ENCODE assay signal across 17 cellular contexts in genomic region chr9:98778711-98779530, GRCh38. TPM values are rescaled to one million over a fixed set of nuclear protein-coding genes. Genes with fewer than 3 reads are reported as not detected.
DNase-seq lines count a peak whose midpoint lies in the region; ATAC-seq, FAIRE-seq and TF ChIP-seq lines count a peak whose summit lies in the region.
"Had no signal": no experiment of that assay in that cellular context is flagged by ENCODE, and none has a peak within 500 bp of the region (broad histone marks: within the 10 kb centered on the region; RNA-seq: fewer than 3 reads in every experiment).

No MANE protein-coding gene starts in this region.

- no peak overlapping the region for H3K27ac Mint-ChIP-seq in chondrocyte (ENCODE audit: unreplicated experiment)
- H3K27ac Mint-ChIP-seq in CD8-positive, alpha-beta memory T cell: no peak overlapping the region
- H3K27ac Mint-ChIP-seq in activated naive CD4-positive, alpha-beta T cell treated with anti-CD3 and anti-CD28 coated beads, Interleukin-2, amount 50 U/mL, for 72 hours: peak overlapping the region in 1 of 2 donors; percentile 19
- H3K27ac Mint-ChIP-seq: activated T-cell treated with anti-CD3 and anti-CD28 coated beads, Interleukin-2, amount 50 U/mL, for 72 hours had no signal

- FAIRE-seq in HepG2 (lab: Jason Lieb, UNC): peak; percentile 76
- FAIRE-seq in small intestine (lab: Jason Lieb, UNC): no peak
- FAIRE-seq: colon had no signal

- H3K27me3 Mint-ChIP-seq in chondrocyte (ENCODE audit: low read depth): no peaks in the 10 kb centered on the region
- H3K27me3 Mint-ChIP-seq in CD8-positive, alpha-beta memory T cell: peaks cover 0 to 1% of the 10 kb centered on the region in 2 donors

- H3K4me3 ChIP-seq in HepG2 (replicated peaks in 1 of 3; ENCODE audit: insufficient read depth in 1 of 3, low read depth in 2 of 3, low read length in 3 of 3) (0 out of 6 replicates have a peak overlapping the region, but pooled peaks of 1 of the 3 experiments have one; percentile 7), small intestine (ENCODE audit: low read depth in 1 of 2, low read length in 2 of 2) (no peak overlapping the region)
- H3K4me3 ChIP-seq in CD8-positive, alpha-beta memory T cell (ENCODE audit: low read length): no peak overlapping the region
- H3K4me3 ChIP-seq: BLaER1 treated with 17β-estradiol and CSF1 and Interleukin-3, amounts not matched to agents 10 nM and 100 nM; right lobe of liver; suprapubic skin had no signal

- H3K36me3 Mint-ChIP-seq in chondrocyte (ENCODE audit: low read depth): peaks cover 5% of the 10 kb centered on the region
- H3K36me3 Mint-ChIP-seq in CD8-positive, alpha-beta memory T cell: peaks cover 4 to 43% (median 5%) of the 10 kb centered on the region in 3 donors
- H3K36me3 Mint-ChIP-seq in activated naive CD4-positive, alpha-beta T cell treated with anti-CD3 and anti-CD28 coated beads, Interleukin-2, amount 50 U/mL, for 72 hours: no peaks in the 10 kb centered on the region

- peak overlapping the region; percentile 28 for H3K27ac ChIP-seq in HepG2 (ENCODE audit: extremely low read length, insufficient read depth, low read length)
- peak overlapping the region in 1 of 2 donors; percentile 56 for H3K27ac ChIP-seq in small intestine (ENCODE audit: low read depth in 1 of 2, low read length in 1 of 2)
- no peak overlapping the region for H3K27ac ChIP-seq in CD8-positive, alpha-beta memory T cell (ENCODE audit: low read depth, low read length)
- H3K27ac ChIP-seq: BLaER1 treated with 17β-estradiol and CSF1 and Interleukin-3, amounts not matched to agents 10 nM and 100 nM; right lobe of liver; suprapubic skin had no signal

- H4K20me1 ChIP-seq in HepG2 (ENCODE audit: insufficient read depth, low read length): no peaks in the 10 kb centered on the region; the same call in none of the 2 replicates

- no peak for TF ChIP-seq EP300 in HepG2 (IDR thresholded peaks at IDR 0.05; ENCODE audit: low read depth in 2 of 2, low read length in 2 of 2)
- TF ChIP-seq EP300 in HepG2 (CRISPR knock-in tag; IDR thresholded peaks at IDR 0.05; ENCODE audit: borderline replicate concordance): no peak

- POLR2A ChIA-PET in HepG2 (lab: Yijun Ruan, JAX): no interaction called here
- POLR2A ChIA-PET in CD8-positive, alpha-beta memory T cell (lab: Charles Lee): no interaction called here

- intact Hi-C loops in HepG2 (cut with micrococcal nuclease; ENCODE audit: unreplicated experiment): no loop called here

- H3K9me3 ChIP-seq in HepG2 (ENCODE audit: low read length) (no peaks in the 10 kb centered on the region), small intestine (ENCODE audit: control insufficient read depth, low read depth) (no peaks in the 10 kb centered on the region)
- no peaks in the 10 kb centered on the region for H3K9me3 ChIP-seq in CD8-positive, alpha-beta memory T cell (ENCODE audit: low read length)
- H3K9me3 ChIP-seq: BLaER1 treated with 17β-estradiol and CSF1 and Interleukin-3, amounts not matched to agents 10 nM and 100 nM; right lobe of liver; suprapubic skin had no signal

- peak; percentile 88 for DNase-seq in NCI-H524 treated with DMSO at 0.1 percent for 48 hours (lab: John Stamatoyannopoulos, UW)
- DNase-seq in chondrocyte (ENCODE audit: low spot score): no peak
- peak; percentile 59 for DNase-seq in HepG2 (ENCODE audit: low spot score)
- DNase-seq in small intestine: peak; percentile 82
- no peak for DNase-seq in CD8-positive, alpha-beta memory T cell
- no peak for DNase-seq in activated naive CD4-positive, alpha-beta T cell treated with anti-CD3 and anti-CD28 coated beads, Interleukin-2, amount 50 U/mL, for 72 hours (ENCODE audit: low spot score in 2 of 2)
- DNase-seq in CD1c-positive myeloid dendritic cell (ENCODE audit: extremely low spot score): no peak
- DNase-seq: activated CD4-positive, alpha-beta T cell treated with anti-CD3 and anti-CD28 coated beads, Interleukin-2, amount 50 U/mL, for 1 hour; activated T-cell treated with anti-CD3 and anti-CD28 coated beads, Interleukin-2, amount 50 U/mL, for 72 hours; GOT3; left ventricle myocardium superior; NCI-H226; right lobe of liver; stimulated activated CD4-positive, alpha-beta T cell treated with anti-CD3 and anti-CD28 coated beads, Interleukin-2, amount 100 ng/mL, for 24 hours had no signal

- H2AFZ ChIP-seq in HepG2 (ENCODE audit: low read length): no peak overlapping the region

- 22% methylated on average over 7 of the region's 8 CpGs for WGBS in HepG2 (ENCODE audit: low lambda C conversion rate)
- WGBS in small intestine, 3 donors: 40 to 63% (median 57%) methylated on average over 8 of the region's 8 CpGs

- peak overlapping the region; percentile 2; the same call in 1 of the 2 replicates for H3K9ac ChIP-seq in HepG2 (ENCODE audit: insufficient read depth, low read depth, low read length)
- H3K9ac ChIP-seq: BLaER1 treated with 17β-estradiol and CSF1 and Interleukin-3, amounts not matched to agents 10 nM and 100 nM had no signal

- peak; percentile 97 for ATAC-seq in HepG2
- no peak for ATAC-seq in activated naive CD4-positive, alpha-beta T cell treated with anti-CD3 and anti-CD28 coated beads, Interleukin-2, amount 50 U/mL, for 72 hours
- ATAC-seq: activated T-cell treated with anti-CD3 and anti-CD28 coated beads, Interleukin-2, amount 50 U/mL, for 72 hours; left ventricle myocardium superior had no signal

- BruUV-seq in HepG2 (replicated peaks; lab: Mats Ljungman, UMichigan): no TSS peak

- peaks cover 37% of the 10 kb centered on the region for H3K4me1 ChIP-seq in HepG2 (ENCODE audit: insufficient read depth, low read length)
- H3K4me1 ChIP-seq in small intestine (ENCODE audit: control insufficient read depth in 2 of 2, insufficient read depth in 1 of 2, low read depth in 1 of 2, low read length in 1 of 2): peaks cover 0 to 3% of the 10 kb centered on the region in 2 donors
- no peaks in the 10 kb centered on the region for H3K4me1 ChIP-seq in CD8-positive, alpha-beta memory T cell (ENCODE audit: insufficient read depth, low read length)
- H3K4me1 ChIP-seq: BLaER1 treated with 17β-estradiol and CSF1 and Interleukin-3, amounts not matched to agents 10 nM and 100 nM; right lobe of liver had no signal

- peak overlapping the region; percentile 68 for H3K4me2 ChIP-seq in HepG2 (ENCODE audit: low read depth, low read length)
- H3K4me2 ChIP-seq: BLaER1 treated with 17β-estradiol and CSF1 and Interleukin-3, amounts not matched to agents 10 nM and 100 nM had no signal

- H3K36me3 ChIP-seq in HepG2 (replicated peaks in 1 of 2; ENCODE audit: control insufficient read depth in 1 of 2, insufficient read depth in 2 of 2, low read length in 2 of 2): no peaks in the 10 kb centered on the region
- H3K36me3 ChIP-seq in small intestine (ENCODE audit: control insufficient read depth in 2 of 2, insufficient read depth in 2 of 2, low read length in 2 of 2): peaks cover 0 to 2% of the 10 kb centered on the region in 2 donors
- H3K36me3 ChIP-seq in CD8-positive, alpha-beta memory T cell (ENCODE audit: insufficient read depth, low read length): no peaks in the 10 kb centered on the region
- H3K36me3 ChIP-seq: right lobe of liver had no signal

- H3K4me1 Mint-ChIP-seq in chondrocyte (ENCODE audit: low read depth): peaks cover 4% of the 10 kb centered on the region
- no peaks in the 10 kb centered on the region for H3K4me1 Mint-ChIP-seq in CD8-positive, alpha-beta memory T cell

- in situ Hi-C loops in HepG2 (cut with HindIII; ENCODE audit: extremely low pct_ligation_motif_present, low pct_unique_long_range_greater_than_20kb): loop anchor here (5.0 kb wide), 1 partner anchor 462 kb away; no protein-coding TSS in a partner anchor

- CTCF ChIA-PET in HepG2 (lab: Yijun Ruan, JAX; ENCODE audit: low intra/inter-chr PET ratio, low total read pairs): no interaction called here
- CTCF ChIA-PET in CD8-positive, alpha-beta memory T cell (lab: Charles Lee): no interaction called here

- H3K9me3 Mint-ChIP-seq in chondrocyte (ENCODE audit: low read depth): no peaks in the 10 kb centered on the region
- H3K9me3 Mint-ChIP-seq in CD8-positive, alpha-beta memory T cell: no peaks in the 10 kb centered on the region
- H3K9me3 Mint-ChIP-seq in activated naive CD4-positive, alpha-beta T cell treated with anti-CD3 and anti-CD28 coated beads, Interleukin-2, amount 50 U/mL, for 72 hours: no peaks in the 10 kb centered on the region
- H3K9me3 Mint-ChIP-seq: activated T-cell treated with anti-CD3 and anti-CD28 coated beads, Interleukin-2, amount 50 U/mL, for 72 hours had no signal

- TF ChIP-seq RAD21 in HepG2 (CRISPR knock-in tag; IDR thresholded peaks at IDR 0.05): no peak

- H3K79me2 ChIP-seq in HepG2 (ENCODE audit: insufficient read depth, low read length): no peaks in the 10 kb centered on the region

- H3K4me3 Mint-ChIP-seq in chondrocyte (ENCODE audit: unreplicated experiment): no peak overlapping the region
- no peak overlapping the region for H3K4me3 Mint-ChIP-seq in CD8-positive, alpha-beta memory T cell
- H3K4me3 Mint-ChIP-seq: activated T-cell treated with anti-CD3 and anti-CD28 coated beads, Interleukin-2, amount 50 U/mL, for 72 hours had no signal

- no peaks in the 10 kb centered on the region for H3K27me3 ChIP-seq in HepG2 (ENCODE audit: control insufficient read depth in 1 of 2, insufficient read depth in 2 of 2, low read length in 2 of 2)
- no peaks in the 10 kb centered on the region for H3K27me3 ChIP-seq in small intestine (ENCODE audit: control insufficient read depth in 2 of 2, insufficient read depth in 2 of 2, low read length in 2 of 2)
- no peaks in the 10 kb centered on the region for H3K27me3 ChIP-seq in CD8-positive, alpha-beta memory T cell (ENCODE audit: insufficient read depth, low read length, poor library complexity, severe bottlenecking)
- H3K27me3 ChIP-seq: BLaER1 treated with 17β-estradiol and CSF1 and Interleukin-3, amounts not matched to agents 10 nM and 100 nM; right lobe of liver; suprapubic skin had no signal

- TF ChIP-seq CTCF in chondrocyte (IDR thresholded peaks at IDR 0.05): peak; percentile 8
- TF ChIP-seq CTCF in HepG2 (CRISPR knock-in tag; IDR thresholded peaks at IDR 0.05): no peak

- no peak for TF ChIP-seq POLR2A in HepG2 (IDR thresholded peaks at IDR 0.05; ENCODE audit: insufficient read depth in 1 of 2, low read depth in 2 of 2, low read length in 2 of 2)

RNA-seq across cellular contexts. Expression of gene ANKS6, which starts 17.4 kb away (rescaled TPM):
- total RNA-seq in chondrocyte: 13.4 to 17.2 TPM (median 17.1 TPM) in 3 replicates
- 7.0 and 8.8 TPM in 2 replicates for total RNA-seq in HepG2 (2016; rRNA removed; fragmentation: Illumina TruSeq; extraction: Trizol)
- total RNA-seq in HepG2 (2016; cell fraction: cytosol; rRNA removed; fragmentation: Illumina TruSeq; extraction: Trizol; ENCODE audit: low read depth): 20.5 and 22.8 TPM in 2 replicates
- total RNA-seq in HepG2 (2016; cell fraction: insoluble cytoplasmic fraction; rRNA removed; fragmentation: Illumina TruSeq; extraction: Trizol): 6.5 and 9.0 TPM in 2 replicates
- total RNA-seq in HepG2 (2016; cell fraction: membrane; rRNA removed; fragmentation: Illumina TruSeq; extraction: Trizol): 20.3 and 21.8 TPM in 2 replicates
- 4.9 and 8.5 TPM in 2 replicates for total RNA-seq in HepG2 (2016; cell fraction: nucleus; rRNA removed; fragmentation: Illumina TruSeq; extraction: Trizol)
- 9.5 and 10.7 TPM in 2 replicates for polyA plus RNA-seq in HepG2 (2011; rRNA removed)
- polyA plus RNA-seq in HepG2 (2011; cell fraction: cytosol; rRNA removed): 8.8 and 12.0 TPM in 2 replicates
- polyA plus RNA-seq in HepG2 (2011; cell fraction: nucleus; rRNA removed): 24.5 and 25.8 TPM in 2 replicates
- 7.1 and 10.8 TPM in 2 replicates for polyA plus RNA-seq in HepG2 (2012)
- polyA plus RNA-seq in HepG2 (2016; cell fraction: cytosol; fragmentation: Illumina TruSeq; extraction: Trizol; ENCODE audit: low read depth): 26.8 and 27.0 TPM in 2 replicates
- 6.2 and 8.9 TPM in 2 replicates for polyA plus RNA-seq in HepG2 (2016; cell fraction: insoluble cytoplasmic fraction; fragmentation: Illumina TruSeq; extraction: Trizol; ENCODE audit: low read depth)
- 22.6 and 25.9 TPM in 2 replicates for polyA plus RNA-seq in HepG2 (2016; cell fraction: membrane; fragmentation: Illumina TruSeq; extraction: Trizol; ENCODE audit: low read depth)
- polyA plus RNA-seq in HepG2 (2016; cell fraction: nucleus; fragmentation: Illumina TruSeq; extraction: Trizol; ENCODE audit: insufficient read depth, low read depth): 15.9 and 18.2 TPM in 2 replicates
- 12.2 and 13.0 TPM in 2 replicates for polyA minus RNA-seq in HepG2 (2011; rRNA and poly(A)+ RNA removed; ENCODE audit: low replicate concordance)
- 4.2 and 4.9 TPM in 2 replicates for polyA minus RNA-seq in HepG2 (2011; cell fraction: cytosol; rRNA and poly(A)+ RNA removed)
- 5.9 and 9.3 TPM in 2 replicates for polyA minus RNA-seq in HepG2 (2011; cell fraction: nucleus; rRNA and poly(A)+ RNA removed)
- polyA plus RNA-seq in small intestine: 10 to 100 TPM; 17.3 to 20.1 (median 18.4) TPM
- 10 to 100 TPM; 16.8 to 17.5 TPM for total RNA-seq in CD8-positive, alpha-beta memory T cell
- 9.0 TPM for polyA plus RNA-seq in CD8-positive, alpha-beta memory T cell
- total RNA-seq in activated naive CD4-positive, alpha-beta T cell treated with anti-CD3 and anti-CD28 coated beads, Interleukin-2, amount 50 U/mL, for 72 hours: 10 to 100 TPM in 1 of 2 donors, 1 to 10 TPM in 1; 9.8 to 18.6 TPM

RNA-seq across cellular contexts. Expression of gene GALNT12, which starts 28.5 kb away (rescaled TPM):
- total RNA-seq in chondrocyte (0.34 to 0.55 TPM in 2 of 3 replicates, not detected in the other), HepG2 (2016; rRNA removed; fragmentation: Illumina TruSeq; extraction: Trizol) (0.07 TPM in 1 of 2 replicates, not detected in the other)
- total RNA-seq in HepG2 (2016; cell fraction: cytosol; rRNA removed; fragmentation: Illumina TruSeq; extraction: Trizol; ENCODE audit: low read depth): not detected in 2 replicates
- total RNA-seq in HepG2 (2016; cell fraction: insoluble cytoplasmic fraction; rRNA removed; fragmentation: Illumina TruSeq; extraction: Trizol): not detected in 2 replicates
- not detected in 2 replicates for total RNA-seq in HepG2 (2016; cell fraction: membrane; rRNA removed; fragmentation: Illumina TruSeq; extraction: Trizol)
- not detected in 2 replicates for total RNA-seq in HepG2 (2016; cell fraction: nucleus; rRNA removed; fragmentation: Illumina TruSeq; extraction: Trizol)
- polyA plus RNA-seq in HepG2 (2011; rRNA removed) (0.04 TPM in 1 of 2 replicates, not detected in the other), small intestine (10 to 100 TPM in 2 of 3 donors, 1 to 10 TPM in 1; 7.8 to 18.1 (median 17.2) TPM)
- polyA plus RNA-seq in HepG2 (2011; cell fraction: cytosol; rRNA removed): 0.05 and 0.13 TPM in 2 replicates
- 0.58 TPM in 1 of 2 replicates, not detected in the other for polyA plus RNA-seq in HepG2 (2011; cell fraction: nucleus; rRNA removed)
- polyA plus RNA-seq in HepG2 (2012): not detected in 2 replicates
- polyA plus RNA-seq in HepG2 (2016; cell fraction: cytosol; fragmentation: Illumina TruSeq; extraction: Trizol; ENCODE audit: low read depth): not detected in 2 replicates
- polyA plus RNA-seq in HepG2 (2016; cell fraction: insoluble cytoplasmic fraction; fragmentation: Illumina TruSeq; extraction: Trizol; ENCODE audit: low read depth): not detected in 2 replicates
- not detected in 2 replicates for polyA plus RNA-seq in HepG2 (2016; cell fraction: membrane; fragmentation: Illumina TruSeq; extraction: Trizol; ENCODE audit: low read depth)
- polyA plus RNA-seq in HepG2 (2016; cell fraction: nucleus; fragmentation: Illumina TruSeq; extraction: Trizol; ENCODE audit: insufficient read depth, low read depth): not detected in 2 replicates
- 0.47 TPM in 1 of 2 replicates, not detected in the other for polyA minus RNA-seq in HepG2 (2011; rRNA and poly(A)+ RNA removed; ENCODE audit: low replicate concordance)
- not detected in 2 replicates for polyA minus RNA-seq in HepG2 (2011; cell fraction: cytosol; rRNA and poly(A)+ RNA removed)
- polyA minus RNA-seq in HepG2 (2011; cell fraction: nucleus; rRNA and poly(A)+ RNA removed): not detected in 2 replicates
- 1 to 10 TPM; 4.7 to 4.9 TPM for total RNA-seq in CD8-positive, alpha-beta memory T cell
- 5.2 TPM for polyA plus RNA-seq in CD8-positive, alpha-beta memory T cell
- total RNA-seq in activated naive CD4-positive, alpha-beta T cell treated with anti-CD3 and anti-CD28 coated beads, Interleukin-2, amount 50 U/mL, for 72 hours: 10 to 100 TPM in 1 of 2 donors, 1 to 10 TPM in 1; 8.1 to 12.0 TPM

Comparison
In these comparisons a context has a peak if more than half of its experiments do, and no peak if none do; other contexts are left out.
1. DNase-seq: peak in NCI-H524 treated with DMSO at 0.1 percent for 48 hours (single experiment), HepG2 (single experiment) and small intestine (single experiment); none in chondrocyte (single experiment), CD8-positive, alpha-beta memory T cell (0 of 5), activated naive CD4-positive, alpha-beta T cell treated with anti-CD3 and anti-CD28 coated beads, Interleukin-2, amount 50 U/mL, for 72 hours (0 of 2) and CD1c-positive myeloid dendritic cell (single experiment).